Comparison of ENCODE assay signal across 30 cellular contexts in genomic region chr2:154693941-154694340, GRCh38. TPM values are rescaled to one million over a fixed set of nuclear protein-coding genes. Genes with fewer than 3 reads are reported as not detected.
"Had no signal": no experiment of that assay in that cellular context is flagged by ENCODE, and none has a peak within 500 bp of the region (broad histone marks: within the 10 kb centered on the region; RNA-seq: fewer than 3 reads in every experiment).

No MANE protein-coding gene starts in this region.

- H2AFZ ChIP-seq: hepatocyte had no signal

- H3K4me2 ChIP-seq: hepatocyte, smooth muscle cell had no signal

- H3K4me3 ChIP-seq: adrenal gland, body of pancreas, gastroesophageal sphincter, hepatocyte, pancreas, prostate gland, smooth muscle cell, upper lobe of left lung, vagina had no signal

- H3K27ac ChIP-seq: adrenal gland, body of pancreas, hepatocyte, pancreas, prostate gland, upper lobe of left lung, vagina had no signal

- FAIRE-seq: pancreas had no signal

- H3K9me3 ChIP-seq: adrenal gland, body of pancreas, gastroesophageal sphincter, pancreas, prostate gland, upper lobe of left lung, vagina had no signal

- H3K79me2 ChIP-seq: hepatocyte had no signal

- H3K36me3 ChIP-seq: adrenal gland, gastroesophageal sphincter, pancreas, prostate gland, upper lobe of left lung, vagina had no signal

- H3K4me1 ChIP-seq: adrenal gland, prostate gland had no signal

- DNase-seq: activated CD4-positive, alpha-beta T cell treated with anti-CD3 and anti-CD28 coated beads for 4 hours; activated CD4-positive, alpha-beta T cell treated with anti-CD3 and anti-CD28 coated beads, Interleukin-2, amount 50 U/mL, for 4 hours; activated CD4-positive, CD25-positive, alpha-beta regulatory T cell; activated naive CD4-positive, alpha-beta T cell; activated T-cell treated with anti-CD3 and anti-CD28 coated beads for 4 hours; activated T-cell treated with anti-CD3 and anti-CD28 coated beads, Interleukin-2, amount 50 U/mL, for 72 hours; adrenal gland; body of pancreas; cortex of kidney; effector memory CD8-positive, alpha-beta T cell; erythroblast; islet precursor cell; midbrain; naive thymus-derived CD8-positive, alpha-beta T cell; nucleus accumbens; pancreas; retina; stimulated activated CD4-positive, alpha-beta T cell treated with anti-CD3 and anti-CD28 coated beads, Interleukin-1b, Interleukin-23, amount 100 ng/mL, for 48 hours; stimulated activated CD4-positive, alpha-beta T cell treated with anti-CD3 and anti-CD28 coated beads, Interleukin-4, amount 100 ng/mL, for 4 hours; stimulated activated CD8-positive, alpha-beta memory T cell treated with anti-CD3 and anti-CD28 coated beads, Interleukin-4, amount 100 ng/mL, for 48 hours; stimulated activated naive CD8-positive, alpha-beta T cell treated with anti-CD3 and anti-CD28 coated beads, Interleukin-15, amount 100 ng/mL, for 72 hours; upper lobe of left lung had no signal

- ATAC-seq: activated T-cell treated with anti-CD3 and anti-CD28 coated beads, Interleukin-2, amount 50 U/mL, for 72 hours; body of pancreas; effector memory CD8-positive, alpha-beta T cell; gastroesophageal sphincter; naive thymus-derived CD8-positive, alpha-beta T cell; pancreas; stimulated activated memory B cell treated with anti-CD40 and anti-IgM and Interleukin-4, amounts not matched to agents 10 μg/mL and 1 μg/mL and 100 μg/mL, for 72 hours; stimulated activated naive CD8-positive, alpha-beta T cell treated with anti-CD3 and anti-CD28 coated beads, Interleukin-15, amount 100 ng/mL, for 72 hours had no signal

- H3K27me3 ChIP-seq: body of pancreas, hepatocyte, pancreas, vagina had no signal

RNA-seq across cellular contexts. Expression of gene KCNJ3, which starts 4.6 kb away (rescaled TPM):
- total RNA-seq: activated T-cell treated with anti-CD3 and anti-CD28 coated beads, Interleukin-2, amount 50 U/mL, for 72 hours; fibroblast of lung; fibroblast of villous mesenchyme; naive thymus-derived CD8-positive, alpha-beta T cell; upper lobe of left lung had no signal
- polyA plus RNA-seq: fibroblast of lung; naive thymus-derived CD8-positive, alpha-beta T cell; smooth muscle cell had no signal
